8 cellular contexts compared by ENCODE assay signal in genomic region chr2:175203621-175204496, GRCh38. TPM values are rescaled to one million over a fixed set of nuclear protein-coding genes. Genes with fewer than 3 reads are reported as not detected.
DNase-seq lines count a peak whose midpoint lies in the region; ATAC-seq and TF ChIP-seq lines count a peak whose summit lies in the region.

No MANE protein-coding gene starts in this region.

- DNase-seq in EL (peak; percentile 40), RWPE2 (ENCODE audit: low spot score) (no peak), iPS DF 6.9 (ENCODE audit: low read depth, low spot score) (peak; percentile 48)
- DNase-seq in activated naive CD8-positive, alpha-beta T cell treated with anti-CD3 and anti-CD28 coated beads for 36 hours: peak; percentile 45
- peak; percentile 7 to 25 for DNase-seq in stimulated activated CD4-positive, alpha-beta T cell treated with anti-CD3 and anti-CD28 coated beads, Interleukin-1b, Interleukin-23, amount 100 ng/mL, for 4 hours (ENCODE audit: low read depth in 2 of 2)

- no CpG with 5 or more reads among the region's 12 CpGs for WGBS in iPS DF 6.9 (ENCODE audit: insufficient coverage, insufficient read length)

- H3K4me1 ChIP-seq in RWPE2 (ENCODE audit: insufficient read depth, poor library complexity, severe bottlenecking) (no peaks in the 10 kb centered on the region), iPS DF 6.9 (ENCODE audit: control insufficient read depth, insufficient read depth, low read length) (no peaks in the 10 kb centered on the region)

- no peaks in the 10 kb centered on the region for H3K36me3 Mint-ChIP-seq in activated naive CD8-positive, alpha-beta T cell treated with anti-CD3 and anti-CD28 coated beads for 36 hours

- no peak overlapping the region for H3K27ac ChIP-seq in RWPE2 (ENCODE audit: poor library complexity, severe bottlenecking)
- no peak overlapping the region for H3K27ac ChIP-seq in iPS DF 6.9 (ENCODE audit: low read length)

- ATAC-seq in GM21717 (IDR thresholded peaks at IDR 0.05; ENCODE audit: unreplicated experiment): peak; percentile 68
- ATAC-seq in RWPE2 (ENCODE audit: low read depth): peak; percentile 96
- no peak for ATAC-seq in GM21528 (IDR thresholded peaks at IDR 0.05; ENCODE audit: low FRiP score, unreplicated experiment)

- peaks cover 23% of the 10 kb centered on the region for H3K27me3 Mint-ChIP-seq in activated naive CD8-positive, alpha-beta T cell treated with anti-CD3 and anti-CD28 coated beads for 36 hours

- H3K4me3 ChIP-seq in RWPE2 (ENCODE audit: severe bottlenecking): no peak overlapping the region
- H3K4me3 ChIP-seq in iPS DF 6.9 (ENCODE audit: low read length): no peak overlapping the region

- H3K9me3 ChIP-seq in RWPE2 (ENCODE audit: severe bottlenecking): no peaks in the 10 kb centered on the region
- H3K9me3 ChIP-seq in iPS DF 6.9 (ENCODE audit: control insufficient read depth, insufficient read depth, low read length): no peaks in the 10 kb centered on the region

- peaks cover 7% of the 10 kb centered on the region for H3K4me1 Mint-ChIP-seq in activated naive CD8-positive, alpha-beta T cell treated with anti-CD3 and anti-CD28 coated beads for 36 hours

- no peaks in the 10 kb centered on the region for H3K36me3 ChIP-seq in RWPE2 (ENCODE audit: low read depth)
- no peaks in the 10 kb centered on the region for H3K36me3 ChIP-seq in iPS DF 6.9 (ENCODE audit: control insufficient read depth, insufficient read depth, low read length)

- peaks cover 3% of the 10 kb centered on the region for H3K9me3 Mint-ChIP-seq in activated naive CD8-positive, alpha-beta T cell treated with anti-CD3 and anti-CD28 coated beads for 36 hours

- H3K27ac Mint-ChIP-seq in activated naive CD8-positive, alpha-beta T cell treated with anti-CD3 and anti-CD28 coated beads for 36 hours: no peak overlapping the region

- TF ChIP-seq CTCF in LNCAP (IDR thresholded peaks at IDR 0.05) (peak; percentile 67), RWPE2 (IDR thresholded peaks at IDR 0.05; ENCODE audit: poor library complexity, severe bottlenecking) (peak; percentile 80)

- no peak overlapping the region for H3K4me3 Mint-ChIP-seq in activated naive CD8-positive, alpha-beta T cell treated with anti-CD3 and anti-CD28 coated beads for 36 hours

- H3K27me3 ChIP-seq in RWPE2 (ENCODE audit: insufficient read depth, poor library complexity, severe bottlenecking) (no peaks in the 10 kb centered on the region), iPS DF 6.9 (ENCODE audit: control insufficient read depth, insufficient read depth, low read length) (no peaks in the 10 kb centered on the region)

RNA-seq across cellular contexts. Expression of gene ATP5MC3, which starts 22.3 kb away (rescaled TPM):
- total RNA-seq in activated naive CD8-positive, alpha-beta T cell treated with anti-CD3 and anti-CD28 coated beads for 36 hours: 100 to 1,000 TPM; 472 to 484 TPM

RNA-seq across cellular contexts. Expression of gene ATF2, which starts 35.9 kb away (rescaled TPM):
- total RNA-seq in activated naive CD8-positive, alpha-beta T cell treated with anti-CD3 and anti-CD28 coated beads for 36 hours: 10 to 100 TPM; 43.1 to 44.5 TPM
